ENCODE assay signal across 31 cellular contexts in the genomic region with DNA sequence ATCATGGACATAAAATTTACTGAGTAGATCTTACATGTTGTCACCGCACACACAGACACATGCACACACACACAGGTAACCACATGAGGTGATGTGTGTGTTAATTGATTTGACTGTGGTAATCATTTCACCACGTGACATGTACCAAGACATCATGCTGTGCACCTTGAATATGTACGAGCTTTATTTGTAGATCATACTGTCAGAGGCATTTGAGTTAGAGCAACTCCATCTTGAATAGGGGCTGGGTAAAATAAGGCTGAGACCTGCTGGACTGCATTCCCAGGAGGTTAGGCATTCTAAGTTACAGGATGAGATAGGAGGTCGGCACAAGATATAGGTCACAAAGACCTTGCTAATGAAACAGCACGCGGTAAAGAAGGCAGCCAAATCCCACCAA. TPM values are rescaled to one million over a fixed set of nuclear protein-coding genes. Genes with fewer than 3 reads are reported as not detected.
"Had no signal": no experiment of that assay in that cellular context is flagged by ENCODE, and none has a peak within 500 bp of the region (broad histone marks: within the 10 kb centered on the region; RNA-seq: fewer than 3 reads in every experiment).

No MANE protein-coding gene starts in this region.

- ATAC-seq: esophagus mucosa; gastrocnemius medialis; heart right ventricle; left colon; lower lobe of right lung; naive thymus-derived CD8-positive, alpha-beta T cell; psoas muscle; right cardiac atrium; stimulated activated naive B cell treated with anti-CD40 and anti-IgM and Interleukin-4, amounts not matched to agents 10 μg/mL and 1 μg/mL and 100 μg/mL, for 72 hours had no signal

- H3K9me3 ChIP-seq: gastrocnemius medialis, heart right ventricle, left ventricle myocardium inferior, lower lobe of right lung, psoas muscle, thoracic aorta, upper lobe of left lung, uterus had no signal

- H3K4me1 ChIP-seq: psoas muscle, uterus had no signal

- H3K4me2 ChIP-seq: smooth muscle cell had no signal

- FAIRE-seq: colon had no signal

- H3K27ac ChIP-seq: dorsolateral prefrontal cortex, epithelial cell of prostate, gastrocnemius medialis, heart right ventricle, left ventricle myocardium inferior, lower lobe of right lung, psoas muscle, thoracic aorta, upper lobe of left lung, uterus had no signal

- H3K36me3 ChIP-seq: gastrocnemius medialis, heart right ventricle, left ventricle myocardium inferior, lower lobe of right lung, thoracic aorta, upper lobe of left lung, uterus had no signal

- H3K4me3 ChIP-seq: dorsolateral prefrontal cortex, gastrocnemius medialis, heart right ventricle, left ventricle myocardium inferior, lower lobe of right lung, psoas muscle, smooth muscle cell, thoracic aorta, upper lobe of left lung, uterus had no signal

- DNase-seq: central memory CD4-positive, alpha-beta T cell; dorsolateral prefrontal cortex; effector CD4-positive, alpha-beta T cell; foreskin fibroblast; gastrocnemius medialis; heart right ventricle; hippocampal formation; immature natural killer cell; islet precursor cell; kidney glomerular epithelial cell; left colon; left ventricle myocardium inferior; lower lobe of right lung; naive thymus-derived CD8-positive, alpha-beta T cell; nephron progenitor cell; nucleus accumbens; psoas muscle; right cardiac atrium; stimulated activated CD4-positive, alpha-beta T cell treated with anti-CD3 and anti-CD28 coated beads, Interleukin-12 subunit alpha, Interleukin-12 subunit beta, amount 100 ng/mL, for 4 hours; stimulated activated CD4-positive, alpha-beta T cell treated with anti-CD3 and anti-CD28 coated beads, Interleukin-1b, Interleukin-23, amount 100 ng/mL, for 48 hours; stimulated activated CD4-positive, alpha-beta T cell treated with anti-CD3 and anti-CD28 coated beads, Interleukin-4, amount 100 ng/mL, for 24 hours; stimulated activated naive B cell treated with anti-CD40 and anti-IgM and Interleukin-4, amounts not matched to agents 10 μg/mL and 1 μg/mL and 100 μg/mL, for 72 hours; upper lobe of left lung; uterus had no signal

RNA-seq across cellular contexts. Expression of gene TRIM17, which starts 31.7 kb away (rescaled TPM):
- total RNA-seq: gastrocnemius medialis, mesenteric fat pad, myocyte, psoas muscle had no signal
